1 cellular context compared by ENCODE assay signal in the genomic region with DNA sequence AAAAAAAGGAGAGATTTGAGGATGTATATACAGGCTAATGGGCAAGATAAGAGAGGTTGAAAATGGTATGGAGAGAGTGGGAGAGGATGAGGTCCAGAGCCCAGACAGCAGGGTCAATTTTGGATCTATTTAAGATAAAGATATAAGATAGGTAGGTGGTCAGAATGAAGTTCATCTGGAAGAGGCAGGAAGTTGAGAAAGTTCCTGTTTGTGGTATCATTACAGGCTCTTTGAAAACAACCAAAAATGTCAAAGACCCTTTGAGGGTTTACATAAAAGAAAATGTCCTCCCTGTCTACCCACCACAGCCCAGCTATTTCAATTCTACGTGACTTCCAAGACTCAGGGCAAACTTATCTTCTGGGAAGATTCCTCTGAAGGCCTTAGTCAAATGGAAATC.
TF ChIP-seq lines count a peak whose summit lies in the region.

No MANE protein-coding gene starts in this region.

TF ChIP-seq in endothelial cell of umbilical vein, 7 proteins besides CTCF, POLR2A, EP300 and RAD21:
- peak; percentile 26 for TF ChIP-seq GATA2 (IDR thresholded peaks at IDR 0.05; ENCODE audit: insufficient read depth, insufficient read length, low read depth, low read length)
- TF ChIP-seq EZH2 (IDR thresholded peaks at IDR 0.05; ENCODE audit: borderline replicate concordance, low read depth, low read length, severe bottlenecking): no peak
- no peak for TF ChIP-seq MYC (IDR thresholded peaks at IDR 0.05; ENCODE audit: low read depth, low read length)
- no peak for TF ChIP-seq FOS (IDR thresholded peaks at IDR 0.05; ENCODE audit: borderline replicate concordance, insufficient read depth, low read length)
- TF ChIP-seq, protein P1, sequence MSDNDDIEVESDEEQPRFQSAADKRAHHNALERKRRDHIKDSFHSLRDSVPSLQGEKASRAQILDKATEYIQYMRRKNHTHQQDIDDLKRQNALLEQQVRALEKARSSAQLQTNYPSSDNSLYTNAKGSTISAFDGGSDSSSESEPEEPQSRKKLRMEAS (IDR thresholded peaks at IDR 0.05; ENCODE audit: insufficient read depth, insufficient read length): no peak
- TF ChIP-seq POLR2AphosphoS5 (IDR thresholded peaks at IDR 0.05; ENCODE audit: insufficient read depth, low read depth, low read length): no peak
- no peak for TF ChIP-seq JUN (IDR thresholded peaks at IDR 0.05; ENCODE audit: borderline replicate concordance, insufficient read depth, insufficient read length, low read depth)
